ENCODE assay signal across 1 cellular context in genomic region chr7:139763330-139763729, GRCh38.
TF ChIP-seq lines count a peak whose summit lies in the region.

No MANE protein-coding gene starts in this region.

TF ChIP-seq in endothelial cell of umbilical vein, 7 proteins besides CTCF, POLR2A, EP300 and RAD21:
- no peak for TF ChIP-seq EZH2 (IDR thresholded peaks at IDR 0.05; ENCODE audit: borderline replicate concordance, low read depth, low read length, severe bottlenecking)
- TF ChIP-seq MYC (IDR thresholded peaks at IDR 0.05; ENCODE audit: low read depth, low read length): no peak
- TF ChIP-seq MAX (IDR thresholded peaks at IDR 0.05; ENCODE audit: insufficient read depth, insufficient read length): no peak
- TF ChIP-seq GATA2 (IDR thresholded peaks at IDR 0.05; ENCODE audit: insufficient read depth, insufficient read length, low read depth, low read length): no peak
- no peak for TF ChIP-seq POLR2AphosphoS5 (IDR thresholded peaks at IDR 0.05; ENCODE audit: insufficient read depth, low read depth, low read length)
- TF ChIP-seq FOS (IDR thresholded peaks at IDR 0.05; ENCODE audit: borderline replicate concordance, insufficient read depth, low read length): no peak
- no peak for TF ChIP-seq JUN (IDR thresholded peaks at IDR 0.05; ENCODE audit: borderline replicate concordance, insufficient read depth, insufficient read length, low read depth)
